Comparison of ENCODE assay signal across 8 cellular contexts in the genomic region with DNA sequence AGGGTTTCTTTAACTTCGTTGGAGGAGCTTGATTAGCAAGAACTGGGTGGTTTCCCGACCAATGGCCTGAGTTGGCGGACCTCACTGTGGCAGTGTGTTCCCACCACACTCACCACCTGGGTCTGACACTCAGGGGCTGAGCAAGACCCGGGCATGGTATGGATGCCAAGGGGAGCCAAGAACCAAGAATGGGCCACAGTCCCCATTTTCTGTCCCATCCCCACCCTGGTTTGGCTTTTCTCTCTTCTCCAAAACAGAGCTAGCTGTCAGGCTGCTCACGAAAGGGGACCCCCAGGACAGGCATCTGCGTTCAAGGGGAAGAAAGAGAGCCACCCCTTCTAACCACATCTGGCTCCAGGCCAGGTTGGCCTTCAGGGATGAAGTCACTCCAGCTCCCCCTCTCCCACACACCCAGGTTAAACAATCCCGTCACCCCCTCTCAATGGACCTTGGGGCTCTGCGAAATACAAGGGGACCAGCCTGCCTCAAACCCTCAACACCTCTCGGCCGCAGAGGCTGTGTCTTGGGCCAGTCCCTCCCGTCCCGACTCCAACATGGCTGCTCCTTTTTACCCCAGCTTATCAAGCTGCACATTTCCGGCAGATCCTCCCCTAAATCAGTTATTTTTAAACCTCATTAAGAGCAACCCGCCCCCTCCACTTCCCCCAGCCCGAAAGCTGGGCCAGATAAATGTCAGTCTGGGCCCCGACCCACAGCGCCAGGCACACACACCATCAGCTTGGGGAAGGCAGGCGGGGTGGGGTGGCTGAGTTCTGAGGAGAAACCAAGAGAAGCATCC. TPM values are rescaled to one million over a fixed set of nuclear protein-coding genes. Genes with fewer than 3 reads are reported as not detected.
A peak's percentile ranks its signal among the peaks of the same experiment; 100 is the strongest.
DNase-seq lines count a peak whose midpoint lies in the region; ATAC-seq and TF ChIP-seq lines count a peak whose summit lies in the region.

No MANE protein-coding gene starts in this region.

- H3K36me3 ChIP-seq in CD8-positive, alpha-beta memory T cell (ENCODE audit: insufficient read depth, low read length), result peaks cover 31% of the 10 kb centered on the region

- peaks cover 44% of the 10 kb centered on the region for H3K4me1 ChIP-seq in CD8-positive, alpha-beta memory T cell (ENCODE audit: insufficient read depth, low read length)

- ATAC-seq in natural killer cell (no peak), HG03342 (IDR thresholded peaks at IDR 0.05; ENCODE audit: unreplicated experiment) (no peak), HG02884 (IDR thresholded peaks at IDR 0.05; ENCODE audit: unreplicated experiment) (no peak)

- no peak for TF ChIP-seq CTCF in cardiac fibroblast (IDR thresholded peaks at IDR 0.05; ENCODE audit: low read depth, low read length)
- no peak for TF ChIP-seq CTCF in natural killer cell (IDR thresholded peaks at IDR 0.05)

- H3K27me3 ChIP-seq in CD8-positive, alpha-beta memory T cell (ENCODE audit: insufficient read depth, low read length, poor library complexity, severe bottlenecking), result no peaks in the 10 kb centered on the region

- peaks cover 12 to 68% (median 16%) of the 10 kb centered on the region in 3 donors for H3K36me3 Mint-ChIP-seq in CD8-positive, alpha-beta memory T cell
- peaks cover 9% of the 10 kb centered on the region for H3K36me3 Mint-ChIP-seq in natural killer cell

- H3K27me3 Mint-ChIP-seq in CD8-positive, alpha-beta memory T cell, result peaks cover 0 to 18% of the 10 kb centered on the region in 2 donors
- H3K27me3 Mint-ChIP-seq in natural killer cell (ENCODE audit: low read depth in 2 of 2), result peaks cover 0 to 2% of the 10 kb centered on the region in 2 donors

- peak overlapping the region; percentile 100 for H3K27ac ChIP-seq in CD8-positive, alpha-beta memory T cell (ENCODE audit: low read depth, low read length)

- POLR2A ChIA-PET in CD8-positive, alpha-beta memory T cell (lab: Charles Lee), result interaction anchor here (0.6 kb wide), 1 partner anchor 15 kb away, joined by 3 read pairs; no protein-coding TSS in a partner anchor

- peaks cover 0 to 7% (median 3%) of the 10 kb centered on the region in 5 donors for H3K9me3 Mint-ChIP-seq in CD8-positive, alpha-beta memory T cell
- H3K9me3 Mint-ChIP-seq in natural killer cell, result no peaks in the 10 kb centered on the region

- H3K4me3 Mint-ChIP-seq in CD8-positive, alpha-beta memory T cell, result peak overlapping the region; percentile 89 to 99 (median 96)
- peak overlapping the region; percentile 94 for H3K4me3 Mint-ChIP-seq in natural killer cell

- intact Hi-C loops in natural killer cell (cut with micrococcal nuclease), result loop anchor here (5.0 kb wide), 1 partner anchor 340 kb away; a partner anchor contains a TSS

- peak overlapping the region; percentile 97 to 100 (median 100) for H3K27ac Mint-ChIP-seq in CD8-positive, alpha-beta memory T cell
- H3K27ac Mint-ChIP-seq in natural killer cell, result peak overlapping the region; percentile 93 to 98

- no peaks in the 10 kb centered on the region for H3K9me3 ChIP-seq in CD8-positive, alpha-beta memory T cell (ENCODE audit: low read length)

- CTCF ChIA-PET in CD8-positive, alpha-beta memory T cell (lab: Charles Lee), result interaction anchor here (1.2 to 6.9 kb wide), 5 partner anchors 8 to 123 kb away, joined by 3 to 55 read pairs (median 11); no protein-coding TSS in a partner anchor

- peak overlapping the region; percentile 100 for H3K4me3 ChIP-seq in CD8-positive, alpha-beta memory T cell (ENCODE audit: low read length)
- peak overlapping the region; percentile 96 to 98 for H3K4me3 ChIP-seq in cardiac fibroblast (replicated peaks in 1 of 2; ENCODE audit: low read depth in 2 of 2, low read length in 2 of 2)

- peak in 4 of 5 donors; percentile 24 to 69 (median 38) for DNase-seq in CD8-positive, alpha-beta memory T cell
- peak; percentile 59 for DNase-seq in M059J (ENCODE audit: low read depth)
- peak; percentile 50 to 64 for DNase-seq in cardiac fibroblast (ENCODE audit: low read depth in 2 of 2)
- peak; percentile 52 for DNase-seq in natural killer cell
- DNase-seq in NOMO-1 treated with dmso at 0.1 percent for 144 hours (lab: John Stamatoyannopoulos, UW; ENCODE audit: unreplicated experiment), result no peak
- DNase-seq in SKM-1 treated with dmso at 0.1 percent for 144 hours (lab: John Stamatoyannopoulos, UW; ENCODE audit: unreplicated experiment), result no peak

- peaks cover 71 to 89% (median 76%) of the 10 kb centered on the region in 3 donors for H3K4me1 Mint-ChIP-seq in CD8-positive, alpha-beta memory T cell
- peaks cover 75 to 91% of the 10 kb centered on the region in 2 donors for H3K4me1 Mint-ChIP-seq in natural killer cell

RNA-seq across cellular contexts. Expression of a gene that starts 3.4 kb away (rescaled TPM):
- 100 to 1,000 TPM; 566 to 578 TPM for total RNA-seq in CD8-positive, alpha-beta memory T cell
- polyA plus RNA-seq in CD8-positive, alpha-beta memory T cell, result 811 TPM
- 491 and 526 TPM in 2 replicates for total RNA-seq in M059J (2014; rRNA removed; shearing (Covaris generic))
- total RNA-seq in natural killer cell, result 100 to 1,000 TPM; 344 to 394 (median 358) TPM

RNA-seq across cellular contexts. Expression of a gene that starts 21.9 kb away (rescaled TPM):
- total RNA-seq in CD8-positive, alpha-beta memory T cell, result 1 to 10 TPM in 1 of 2 experiments, under 1 TPM in 1; 0.75 to 1.2 TPM
- 0.18 TPM for polyA plus RNA-seq in CD8-positive, alpha-beta memory T cell
- total RNA-seq in M059J (2014; rRNA removed; shearing (Covaris generic)), result 0.20 and 1.0 TPM in 2 replicates
- 1 to 10 TPM; 1.3 to 5.0 (median 1.6) TPM for total RNA-seq in natural killer cell

RNA-seq across cellular contexts. Expression of a gene that starts 23.5 kb away (rescaled TPM):
- under 1 TPM; 0.04 to 0.11 TPM for total RNA-seq in CD8-positive, alpha-beta memory T cell
- not detected for polyA plus RNA-seq in CD8-positive, alpha-beta memory T cell
- 0.25 and 0.32 TPM in 2 replicates for total RNA-seq in M059J (2014; rRNA removed; shearing (Covaris generic))
- not detected for total RNA-seq in natural killer cell

RNA-seq across cellular contexts. Expression of a gene that starts 32.1 kb away (rescaled TPM):
- total RNA-seq in CD8-positive, alpha-beta memory T cell, result not detected
- not detected for polyA plus RNA-seq in CD8-positive, alpha-beta memory T cell
- total RNA-seq in M059J (2014; rRNA removed; shearing (Covaris generic)), result not detected in 2 replicates
- total RNA-seq in natural killer cell, result not detected

RNA-seq across cellular contexts. Expression of a gene that starts 59.4 kb away (rescaled TPM):
- not detected for total RNA-seq in CD8-positive, alpha-beta memory T cell
- polyA plus RNA-seq in CD8-positive, alpha-beta memory T cell, result not detected
- total RNA-seq in M059J (2014; rRNA removed; shearing (Covaris generic)), result not detected in 2 replicates
- total RNA-seq in natural killer cell, result not detected

Comparison
In these comparisons a context has a peak if more than half of its experiments do, and no peak if none do; other contexts are left out.
1. DNase-seq: peak in CD8-positive, alpha-beta memory T cell (4 of 5), M059J (single experiment), cardiac fibroblast (2 of 2) and natural killer cell (single experiment); none in NOMO-1 treated with dmso at 0.1 percent for 144 hours (single experiment) and SKM-1 treated with dmso at 0.1 percent for 144 hours (single experiment).